2 cellular contexts compared by ENCODE assay signal in genomic region chrX:1385251-1385794, GRCh38.
TF ChIP-seq lines count a peak whose summit lies in the region.

No MANE protein-coding gene starts in this region.

TF ChIP-seq in GM12891, 5 proteins besides CTCF, POLR2A, EP300 and RAD21:
- TF ChIP-seq SPI1 (IDR thresholded peaks at IDR 0.05; ENCODE audit: low read depth, low read length), result no peak
- 0 out of 2 replicates have a peak, but pooled peaks have one; percentile 50 for TF ChIP-seq POLR2AphosphoS5 (IDR thresholded peaks at IDR 0.05; ENCODE audit: low read depth, low read length)
- TF ChIP-seq PAX5 (IDR thresholded peaks at IDR 0.05; ENCODE audit: insufficient read depth, low read length, severe bottlenecking), result no peak

TF ChIP-seq in GM12878, 131 proteins besides CTCF, POLR2A, EP300 and RAD21:
- 0 out of 2 replicates have a peak, but pooled peaks have one; percentile 24 for TF ChIP-seq TCF3 (IDR thresholded peaks at IDR 0.05; ENCODE audit: borderline replicate concordance, insufficient read depth, low read depth, low read length)
- TF ChIP-seq, protein P1, sequence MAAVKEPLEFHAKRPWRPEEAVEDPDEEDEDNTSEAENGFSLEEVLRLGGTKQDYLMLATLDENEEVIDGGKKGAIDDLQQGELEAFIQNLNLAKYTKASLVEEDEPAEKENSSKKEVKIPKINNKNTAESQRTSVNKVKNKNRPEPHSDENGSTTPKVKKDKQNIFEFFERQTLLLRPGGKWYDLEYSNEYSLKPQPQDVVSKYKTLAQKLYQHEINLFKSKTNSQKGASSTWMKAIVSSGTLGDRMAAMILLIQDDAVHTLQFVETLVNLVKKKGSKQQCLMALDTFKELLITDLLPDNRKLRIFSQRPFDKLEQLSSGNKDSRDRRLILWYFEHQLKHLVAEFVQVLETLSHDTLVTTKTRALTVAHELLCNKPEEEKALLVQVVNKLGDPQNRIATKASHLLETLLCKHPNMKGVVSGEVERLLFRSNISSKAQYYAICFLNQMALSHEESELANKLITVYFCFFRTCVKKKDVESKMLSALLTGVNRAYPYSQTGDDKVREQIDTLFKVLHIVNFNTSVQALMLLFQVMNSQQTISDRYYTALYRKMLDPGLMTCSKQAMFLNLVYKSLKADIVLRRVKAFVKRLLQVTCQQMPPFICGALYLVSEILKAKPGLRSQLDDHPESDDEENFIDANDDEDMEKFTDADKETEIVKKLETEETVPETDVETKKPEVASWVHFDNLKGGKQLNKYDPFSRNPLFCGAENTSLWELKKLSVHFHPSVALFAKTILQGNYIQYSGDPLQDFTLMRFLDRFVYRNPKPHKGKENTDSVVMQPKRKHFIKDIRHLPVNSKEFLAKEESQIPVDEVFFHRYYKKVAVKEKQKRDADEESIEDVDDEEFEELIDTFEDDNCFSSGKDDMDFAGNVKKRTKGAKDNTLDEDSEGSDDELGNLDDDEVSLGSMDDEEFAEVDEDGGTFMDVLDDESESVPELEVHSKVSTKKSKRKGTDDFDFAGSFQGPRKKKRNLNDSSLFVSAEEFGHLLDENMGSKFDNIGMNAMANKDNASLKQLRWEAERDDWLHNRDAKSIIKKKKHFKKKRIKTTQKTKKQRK (IDR thresholded peaks at IDR 0.05; ENCODE audit: low read depth, low read length), result no peak
- TF ChIP-seq, protein P2, sequence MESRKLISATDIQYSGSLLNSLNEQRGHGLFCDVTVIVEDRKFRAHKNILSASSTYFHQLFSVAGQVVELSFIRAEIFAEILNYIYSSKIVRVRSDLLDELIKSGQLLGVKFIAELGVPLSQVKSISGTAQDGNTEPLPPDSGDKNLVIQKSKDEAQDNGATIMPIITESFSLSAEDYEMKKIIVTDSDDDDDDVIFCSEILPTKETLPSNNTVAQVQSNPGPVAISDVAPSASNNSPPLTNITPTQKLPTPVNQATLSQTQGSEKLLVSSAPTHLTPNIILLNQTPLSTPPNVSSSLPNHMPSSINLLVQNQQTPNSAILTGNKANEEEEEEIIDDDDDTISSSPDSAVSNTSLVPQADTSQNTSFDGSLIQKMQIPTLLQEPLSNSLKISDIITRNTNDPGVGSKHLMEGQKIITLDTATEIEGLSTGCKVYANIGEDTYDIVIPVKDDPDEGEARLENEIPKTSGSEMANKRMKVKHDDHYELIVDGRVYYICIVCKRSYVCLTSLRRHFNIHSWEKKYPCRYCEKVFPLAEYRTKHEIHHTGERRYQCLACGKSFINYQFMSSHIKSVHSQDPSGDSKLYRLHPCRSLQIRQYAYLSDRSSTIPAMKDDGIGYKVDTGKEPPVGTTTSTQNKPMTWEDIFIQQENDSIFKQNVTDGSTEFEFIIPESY (IDR thresholded peaks at IDR 0.05), result peak; percentile 52; the same call in 1 of the 2 replicates
- TF ChIP-seq SP1 (IDR thresholded peaks at IDR 0.05; ENCODE audit: low read depth, low read length), result no peak
- no peak for TF ChIP-seq GATAD2B (conservative IDR thresholded peaks at IDR 0.05; ENCODE audit: low read depth)
